In genomic region chr12:14836336-14837210, GRCh38 we compare ENCODE assay signal across 11 cellular contexts. TPM values are rescaled to one million over a fixed set of nuclear protein-coding genes. Genes with fewer than 3 reads are reported as not detected.
DNase-seq lines count a peak whose midpoint lies in the region; ATAC-seq and TF ChIP-seq lines count a peak whose summit lies in the region.
"Had no signal": no experiment of that assay in that cellular context is flagged by ENCODE, and none has a peak within 500 bp of the region (broad histone marks: within the 10 kb centered on the region; RNA-seq: fewer than 3 reads in every experiment).

No MANE protein-coding gene starts in this region.

- H3K27me3 ChIP-seq in psoas muscle (ENCODE audit: insufficient read depth in 3 of 3, low read length in 2 of 3) (no peaks in the 10 kb centered on the region), ovary (no peaks in the 10 kb centered on the region)

- TF ChIP-seq POLR2A in ovary (IDR thresholded peaks at IDR 0.05): no peak

- H3K4me1 ChIP-seq in psoas muscle: peaks cover 25% of the 10 kb centered on the region
- H3K4me1 ChIP-seq in ovary (ENCODE audit: insufficient read depth): no peaks in the 10 kb centered on the region

- H3K9me3 ChIP-seq in psoas muscle: no peaks in the 10 kb centered on the region
- H3K9me3 ChIP-seq in ovary: no peaks in the 10 kb centered on the region

- ATAC-seq in psoas muscle (peak; percentile 78 to 92 (median 89)), HG03571 (IDR thresholded peaks at IDR 0.05; ENCODE audit: unreplicated experiment) (no peak)

- H3K36me3 ChIP-seq in psoas muscle (ENCODE audit: insufficient read depth in 1 of 2, low read depth in 1 of 2) (no peaks in the 10 kb centered on the region), ovary (no peaks in the 10 kb centered on the region)

- peak overlapping the region; percentile 22 for H3K4me3 ChIP-seq in fibroblast of the aortic adventitia (ENCODE audit: low read depth, low read length)
- no peak overlapping the region for H3K4me3 ChIP-seq in psoas muscle
- H3K4me3 ChIP-seq in ovary: no peak overlapping the region

- no peak for TF ChIP-seq EP300 in ovary (IDR thresholded peaks at IDR 0.05)

- TF ChIP-seq CTCF in fibroblast of the aortic adventitia (IDR thresholded peaks at IDR 0.05; ENCODE audit: insufficient read depth, low read length) (no peak), psoas muscle (IDR thresholded peaks at IDR 0.05) (no peak), ovary (IDR thresholded peaks at IDR 0.05) (no peak)

- DNase-seq in HCEC 1CT (peak; percentile 87), SW 1271 (lab: John Stamatoyannopoulos, UW) (peak; percentile 44 to 87), fibroblast of the aortic adventitia (ENCODE audit: low read depth) (peak; percentile 91), psoas muscle (no peak), SIG-M5 treated with dmso at 0.1 percent for 504 hours (lab: John Stamatoyannopoulos, UW; ENCODE audit: unreplicated experiment) (no peak), ovary (no peak), head of caudate nucleus (no peak)
- DNase-seq: activated CD4-positive, CD25-positive, alpha-beta regulatory T cell; activated naive CD8-positive, alpha-beta T cell treated with anti-CD3 and anti-CD28 coated beads, Interleukin-2, amount 10 ng/mL, durations not matched to agents 7 days and 5 days; NCI-H2227 treated with DMSO at 0.1 percent for 48 hours had no signal

- intact Hi-C loops in psoas muscle (cut with DNase I) (no loop called here), ovary (cut with DNase I) (no loop called here), head of caudate nucleus (cut with DNase I) (no loop called here)

- 64 to 80% (median 74%) methylated on average over 7 of the region's 7 CpGs for WGBS in psoas muscle, 3 donors
- WGBS in ovary, 3 donors: 72 to 82% (median 79%) methylated on average over 7 of the region's 7 CpGs

- H3K27ac ChIP-seq in psoas muscle: peak overlapping the region; percentile 19
- H3K27ac ChIP-seq in ovary: no peak overlapping the region

RNA-seq across cellular contexts. Expression of gene ART4, which starts 6.8 kb away (rescaled TPM):
- total RNA-seq in fibroblast of the aortic adventitia (ENCODE audit: low replicate concordance) (0.36 TPM in 1 of 2 replicates, not detected in the other), psoas muscle (under 1 TPM in 2 of 4 donors, not detected in 2; 0.17 to 0.19 TPM), ovary (1 to 10 TPM in 2 of 7 donors, under 1 TPM in 5; 0.05 to 3.3 (median 0.41) TPM)
- polyA plus RNA-seq in psoas muscle (under 1 TPM; 0.14 to 0.39 (median 0.17) TPM), ovary (1 to 10 TPM in 1 of 2 donors, under 1 TPM in 1; 0.69 to 5.6 TPM)
- total RNA-seq: activated naive CD8-positive, alpha-beta T cell treated with anti-CD3 and anti-CD28 coated beads, Interleukin-2, amount 10 ng/mL, durations not matched to agents 7 days and 5 days had no signal

RNA-seq across cellular contexts. Expression of gene SMCO3, which starts 22.6 kb away (rescaled TPM):
- total RNA-seq in fibroblast of the aortic adventitia (ENCODE audit: low replicate concordance) (0.09 TPM in 1 of 2 replicates, not detected in the other), psoas muscle (not detected), ovary (under 1 TPM in 1 of 7 donors, not detected in 6; 0.15 TPM)
- polyA plus RNA-seq in psoas muscle (under 1 TPM in 2 of 3 donors, not detected in 1; 0.04 to 0.05 TPM), ovary (under 1 TPM; 0.04 to 0.30 TPM)
- total RNA-seq: activated naive CD8-positive, alpha-beta T cell treated with anti-CD3 and anti-CD28 coated beads, Interleukin-2, amount 10 ng/mL, durations not matched to agents 7 days and 5 days had no signal

RNA-seq across cellular contexts. Expression of gene C12orf60, which starts 33.1 kb away (rescaled TPM):
- total RNA-seq in fibroblast of the aortic adventitia (ENCODE audit: low replicate concordance): 0.65 and 0.99 TPM in 2 replicates
- total RNA-seq in psoas muscle: 1 to 10 TPM in 3 of 4 donors, under 1 TPM in 1; 0.78 to 2.3 (median 1.6) TPM
- polyA plus RNA-seq in psoas muscle: 1 to 10 TPM in 2 of 3 donors, under 1 TPM in 1; 0.49 to 4.0 (median 1.8) TPM
- 1 to 10 TPM in 3 of 7 donors, under 1 TPM in 4; 0.60 to 1.2 (median 0.82) TPM for total RNA-seq in ovary
- 1 to 10 TPM in 1 of 2 donors, under 1 TPM in 1; 0.50 to 1.9 TPM for polyA plus RNA-seq in ovary

RNA-seq across cellular contexts. Expression of gene WBP11, which starts 33.3 kb away (rescaled TPM):
- total RNA-seq in fibroblast of the aortic adventitia (ENCODE audit: low replicate concordance): 6.3 and 15.9 TPM in 2 replicates
- 10 to 100 TPM; 34.6 to 68.0 (median 58.3) TPM for total RNA-seq in psoas muscle
- 10 to 100 TPM; 22.7 to 48.7 (median 43.0) TPM for polyA plus RNA-seq in psoas muscle
- 10 to 100 TPM; 12.9 to 68.2 (median 50.5) TPM for total RNA-seq in ovary
- polyA plus RNA-seq in ovary: 10 to 100 TPM; 21.1 to 84.1 TPM

RNA-seq across cellular contexts. Expression of gene MGP, which starts 49.1 kb away (rescaled TPM):
- total RNA-seq in fibroblast of the aortic adventitia (ENCODE audit: low replicate concordance): 223 and 529 TPM in 2 replicates
- total RNA-seq in psoas muscle: 100 to 1,000 TPM in 1 of 4 donors, 10 to 100 TPM in 3; 60.2 to 159 (median 82.0) TPM
- 10 to 100 TPM; 57.3 to 83.5 (median 57.5) TPM for polyA plus RNA-seq in psoas muscle
- 1,000 to 10,000 TPM in 1 of 7 donors, 100 to 1,000 TPM in 6; 109 to 1,029 (median 431) TPM for total RNA-seq in ovary
- 1,000 to 10,000 TPM in 1 of 2 donors, 100 to 1,000 TPM in 1; 259 to 2,243 TPM for polyA plus RNA-seq in ovary

Comparison
In these comparisons a context has a peak if more than half of its experiments do, and no peak if none do; other contexts are left out.
1. DNase-seq: peak in HCEC 1CT (single experiment), SW 1271 (2 of 2) and fibroblast of the aortic adventitia (single experiment); none in psoas muscle (0 of 2), SIG-M5 treated with dmso at 0.1 percent for 504 hours (single experiment), ovary (0 of 5) and head of caudate nucleus (0 of 42).